Comparison of ENCODE assay signal across 13 cellular contexts in the genomic region with DNA sequence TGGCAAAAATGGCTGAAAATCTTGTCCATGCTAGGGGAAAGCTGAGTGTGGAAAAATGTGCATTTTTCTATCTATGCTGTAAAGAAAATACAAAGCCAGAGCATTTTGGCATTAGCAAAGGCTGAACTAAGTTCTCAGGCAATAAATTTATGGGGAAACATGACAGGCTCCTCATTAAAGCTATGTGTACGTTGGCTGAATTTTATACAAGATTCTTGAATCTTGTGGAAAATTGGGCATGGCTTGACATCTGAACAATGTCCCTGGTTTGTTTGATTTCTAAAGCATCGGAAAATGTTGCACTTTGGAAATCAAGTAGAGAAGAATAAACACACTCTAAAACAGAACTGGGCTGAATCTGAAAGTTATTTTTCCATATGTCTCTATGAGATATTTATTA. TPM values are rescaled to one million over a fixed set of nuclear protein-coding genes. Genes with fewer than 3 reads are reported as not detected.
DNase-seq lines count a peak whose midpoint lies in the region; ATAC-seq and TF ChIP-seq lines count a peak whose summit lies in the region.
"Had no signal": no experiment of that assay in that cellular context is flagged by ENCODE, and none has a peak within 500 bp of the region (broad histone marks: within the 10 kb centered on the region; RNA-seq: fewer than 3 reads in every experiment).

No MANE protein-coding gene starts in this region.

- no peaks in the 10 kb centered on the region for H3K9me3 ChIP-seq in SK-N-SH
- H3K9me3 ChIP-seq in endocrine pancreas (ENCODE audit: control insufficient read depth, low read length): no peaks in the 10 kb centered on the region
- H3K9me3 ChIP-seq in endodermal cell (ENCODE audit: control insufficient read depth, low read length): no peaks in the 10 kb centered on the region
- H3K9me3 ChIP-seq: MG63 had no signal

- no peaks in the 10 kb centered on the region for H3K9me3 Mint-ChIP-seq in nephron progenitor cell
- no peaks in the 10 kb centered on the region for H3K9me3 Mint-ChIP-seq in activated naive CD4-positive, alpha-beta T cell treated with anti-CD3 and anti-CD28 coated beads, Interleukin-2, amount 50 U/mL, for 72 hours
- no peaks in the 10 kb centered on the region for H3K9me3 Mint-ChIP-seq in endodermal cell
- H3K9me3 Mint-ChIP-seq: HFFc6 had no signal

- H3K4me3 ChIP-seq in SK-N-SH (ENCODE audit: low read depth in 2 of 2, low read length in 1 of 2) (no peak overlapping the region), endocrine pancreas (ENCODE audit: control insufficient read depth, insufficient read depth, low read length) (peak overlapping the region; percentile 57), endodermal cell (ENCODE audit: low read length) (no peak overlapping the region)
- H3K4me3 ChIP-seq: MG63 had no signal

- peaks cover 38% of the 10 kb centered on the region for H3K36me3 Mint-ChIP-seq in nephron progenitor cell (ENCODE audit: low read depth)
- peaks cover 6 to 11% of the 10 kb centered on the region in 2 donors for H3K36me3 Mint-ChIP-seq in activated naive CD4-positive, alpha-beta T cell treated with anti-CD3 and anti-CD28 coated beads, Interleukin-2, amount 50 U/mL, for 72 hours
- no peaks in the 10 kb centered on the region for H3K36me3 Mint-ChIP-seq in endodermal cell (ENCODE audit: low read depth)

- H3K4me3 Mint-ChIP-seq in nephron progenitor cell (no peak overlapping the region), endodermal cell (no peak overlapping the region)
- H3K4me3 Mint-ChIP-seq: HFFc6 had no signal

- POLR2A ChIA-PET in SK-N-SH (lab: Yijun Ruan, JAX) (no interaction called here), RWPE1 (lab: Yijun Ruan, JAX; ENCODE audit: low non-redundant PET) (no interaction called here)

- H3K27ac Mint-ChIP-seq in nephron progenitor cell: peak overlapping the region; percentile 83
- H3K27ac Mint-ChIP-seq in activated naive CD4-positive, alpha-beta T cell treated with anti-CD3 and anti-CD28 coated beads, Interleukin-2, amount 50 U/mL, for 72 hours: no peak overlapping the region
- H3K27ac Mint-ChIP-seq in endodermal cell: no peak overlapping the region
- H3K27ac Mint-ChIP-seq: HFFc6 had no signal

- H2AFZ ChIP-seq in SK-N-SH (ENCODE audit: low read depth): no peak overlapping the region

- H3K27me3 ChIP-seq in SK-N-SH (ENCODE audit: insufficient read depth) (no peaks in the 10 kb centered on the region), endocrine pancreas (ENCODE audit: control insufficient read depth, insufficient read depth, low read length) (no peaks in the 10 kb centered on the region), endodermal cell (ENCODE audit: control insufficient read depth, insufficient read depth, low read length, poor library complexity, severe bottlenecking) (no peaks in the 10 kb centered on the region)
- H3K27me3 ChIP-seq: MG63 had no signal

- no peak overlapping the region for H3K4me2 ChIP-seq in SK-N-SH

- H3K4me1 ChIP-seq in SK-N-SH (ENCODE audit: control insufficient read depth in 1 of 2, insufficient read depth in 2 of 2, low read depth in 1 of 2, low read length in 1 of 2): peaks cover 0 to 30% of the 10 kb centered on the region in 2 experiments; a peak in 2 of 4 replicates
- peaks cover 3% of the 10 kb centered on the region for H3K4me1 ChIP-seq in endocrine pancreas (ENCODE audit: control insufficient read depth, insufficient read depth, low read length)
- H3K4me1 ChIP-seq in endodermal cell (ENCODE audit: control insufficient read depth, insufficient read depth, low read length): peaks cover 5% of the 10 kb centered on the region

- no peaks in the 10 kb centered on the region for H3K79me2 ChIP-seq in SK-N-SH (ENCODE audit: insufficient read depth)

- CTCF ChIA-PET in SK-N-SH (lab: Yijun Ruan, JAX) (interaction anchor here (1.7 kb wide), 1 partner anchor 10 kb away, joined by 5 read pairs; no protein-coding TSS in a partner anchor), RWPE1 (lab: Yijun Ruan, JAX) (no interaction called here)

- WGBS in SK-N-SH (ENCODE audit: low lambda C conversion rate): 84% methylated on average over 2 of the region's 2 CpGs
- WGBS in endodermal cell (ENCODE audit: insufficient coverage in 1 of 2, insufficient read length in 1 of 2), 2 experiments: 92 to 100% methylated on average over 1 to 2 of the region's 2 CpGs

- TF ChIP-seq RAD21 in SK-N-SH (IDR thresholded peaks at IDR 0.05; ENCODE audit: low read length): no peak

- no peak for DNase-seq in SK-N-SH
- no peak for DNase-seq in nephron progenitor cell
- DNase-seq in activated naive CD4-positive, alpha-beta T cell treated with anti-CD3 and anti-CD28 coated beads, Interleukin-2, amount 50 U/mL, for 72 hours (ENCODE audit: low spot score in 2 of 2): no peak
- DNase-seq in iPS-NIHi7 (ENCODE audit: extremely low spot score): no peak
- DNase-seq in endodermal cell: no peak
- DNase-seq in RWPE1 (ENCODE audit: low spot score): no peak
- DNase-seq: HFFc6, MG63, NCI-H1092 treated with DMSO at 0.1 percent for 48 hours, NCI-H187 treated with DMSO at 0.1 percent for 48 hours had no signal

- TF ChIP-seq EP300 in SK-N-SH (IDR thresholded peaks at IDR 0.05; ENCODE audit: borderline replicate concordance in 1 of 2, low read depth in 1 of 2, low read length in 1 of 2): no peak

- H3K4me1 Mint-ChIP-seq in nephron progenitor cell (peaks cover 69% of the 10 kb centered on the region), endodermal cell (peaks cover 13% of the 10 kb centered on the region)

- no peaks in the 10 kb centered on the region for H4K20me1 ChIP-seq in SK-N-SH (ENCODE audit: insufficient read depth)

- no peaks in the 10 kb centered on the region for H3F3A ChIP-seq in SK-N-SH (replicated peaks; ENCODE audit: insufficient read depth)

- H3K9me2 ChIP-seq in SK-N-SH: no peaks in the 10 kb centered on the region

- H3K36me3 ChIP-seq in SK-N-SH (replicated peaks in 1 of 2; ENCODE audit: control insufficient read depth in 1 of 2, insufficient read depth in 2 of 2, low read length in 1 of 2): peaks cover 5 to 11% of the 10 kb centered on the region in 2 experiments
- H3K36me3 ChIP-seq in endocrine pancreas (ENCODE audit: control insufficient read depth, insufficient read depth, low read length): no peaks in the 10 kb centered on the region
- H3K36me3 ChIP-seq in endodermal cell (ENCODE audit: control insufficient read depth, insufficient read depth, low read length): no peaks in the 10 kb centered on the region
- H3K36me3 ChIP-seq: MG63 had no signal

- TF ChIP-seq CTCF in SK-N-SH (IDR thresholded peaks at IDR 0.05): no peak
- TF ChIP-seq CTCF in nephron progenitor cell (IDR thresholded peaks at IDR 0.05): no peak
- no peak for TF ChIP-seq CTCF in endodermal cell (conservative IDR thresholded peaks at IDR 0.05)
- TF ChIP-seq CTCF in RWPE1 (conservative IDR thresholded peaks at IDR 0.05; ENCODE audit: low read depth): no peak

- no peaks in the 10 kb centered on the region for H3K27me3 Mint-ChIP-seq in nephron progenitor cell (ENCODE audit: low read depth, poor library complexity)
- no peaks in the 10 kb centered on the region for H3K27me3 Mint-ChIP-seq in endodermal cell (ENCODE audit: insufficient read depth)

- H3K27ac ChIP-seq in SK-N-SH (ENCODE audit: low read depth in 2 of 2, low read length in 1 of 2): peak overlapping the region in 1 of 2 experiments; percentile 48; a peak in 1 of 4 replicates
- H3K27ac ChIP-seq in endodermal cell (ENCODE audit: low read depth, low read length): no peak overlapping the region
- H3K27ac ChIP-seq in RWPE1: no peak overlapping the region

- ATAC-seq in SK-N-SH treated with all-trans-retinoic acid at 6 μM for 48 hours: no peak
- ATAC-seq in activated naive CD4-positive, alpha-beta T cell treated with anti-CD3 and anti-CD28 coated beads, Interleukin-2, amount 50 U/mL, for 72 hours: no peak

- H3K9ac ChIP-seq in SK-N-SH (no peak overlapping the region), endocrine pancreas (ENCODE audit: control insufficient read depth, insufficient read depth, low read length) (no peak overlapping the region), endodermal cell (ENCODE audit: extremely low read depth, low read length, poor library complexity, severe bottlenecking) (no peak overlapping the region)

TF ChIP-seq in SK-N-SH treated with all-trans-retinoic acid at 6 μM for 48 hours, 23 proteins besides CTCF, POLR2A, EP300 and RAD21:
- TF ChIP-seq ARNTL (CRISPR knock-in tag; IDR thresholded peaks at IDR 0.05; ENCODE audit: borderline replicate concordance, low read depth) (no peak), ISL1 (CRISPR knock-in tag; IDR thresholded peaks at IDR 0.05) (0 out of 2 replicates have a peak, but pooled peaks have one; percentile 31)

TF ChIP-seq in SK-N-SH, 30 proteins besides CTCF, POLR2A, EP300 and RAD21:
- no peak for TF ChIP-seq GABPA (IDR thresholded peaks at IDR 0.05; ENCODE audit: low read depth)

RNA-seq across cellular contexts. Expression of gene CPA1, which starts 16.8 kb away (rescaled TPM):
- 0.05 and 0.24 TPM in 2 replicates for polyA plus RNA-seq in SK-N-SH (2012; rRNA removed)
- 0.06 and 0.12 TPM in 2 replicates for polyA plus RNA-seq in SK-N-SH (2012; cell fraction: cytosol; rRNA removed)
- polyA plus RNA-seq in SK-N-SH (2012; cell fraction: nucleus; rRNA removed): 0.19 and 0.36 TPM in 2 replicates
- not detected for total RNA-seq in activated naive CD4-positive, alpha-beta T cell treated with anti-CD3 and anti-CD28 coated beads, Interleukin-2, amount 50 U/mL, for 72 hours
- not detected for total RNA-seq in endodermal cell
- 0.32 TPM for polyA plus RNA-seq in endodermal cell (2013, experiment 1 of 2)
- polyA plus RNA-seq in endodermal cell (2013, experiment 2 of 2): 0.33 TPM
- total RNA-seq: H4, HFFc6 had no signal

RNA-seq across cellular contexts. Expression of gene CEP41, which starts 43.8 kb away (rescaled TPM):
- 20.9 and 25.8 TPM in 2 replicates for polyA plus RNA-seq in SK-N-SH (2012; rRNA removed)
- polyA plus RNA-seq in SK-N-SH (2012; cell fraction: cytosol; rRNA removed): 20.9 and 23.3 TPM in 2 replicates
- polyA plus RNA-seq in SK-N-SH (2012; cell fraction: nucleus; rRNA removed): 23.1 and 25.8 TPM in 2 replicates
- total RNA-seq in activated naive CD4-positive, alpha-beta T cell treated with anti-CD3 and anti-CD28 coated beads, Interleukin-2, amount 50 U/mL, for 72 hours: 10 to 100 TPM; 12.6 to 15.1 TPM
- 10 to 100 TPM; 11.4 to 13.0 TPM for total RNA-seq in endodermal cell
- 31.3 TPM for polyA plus RNA-seq in endodermal cell (2013, experiment 1 of 2)
- 31.1 TPM for polyA plus RNA-seq in endodermal cell (2013, experiment 2 of 2)

RNA-seq across cellular contexts. Expression of gene CPA5, which starts 52.4 kb away (rescaled TPM):
- polyA plus RNA-seq in SK-N-SH (2012; rRNA removed): 0.86 and 1.3 TPM in 2 replicates
- polyA plus RNA-seq in SK-N-SH (2012; cell fraction: cytosol; rRNA removed): 0.19 and 0.29 TPM in 2 replicates
- 2.2 and 4.6 TPM in 2 replicates for polyA plus RNA-seq in SK-N-SH (2012; cell fraction: nucleus; rRNA removed)
- 1 to 10 TPM; 1.7 to 9.9 TPM for total RNA-seq in activated naive CD4-positive, alpha-beta T cell treated with anti-CD3 and anti-CD28 coated beads, Interleukin-2, amount 50 U/mL, for 72 hours
- not detected for total RNA-seq in endodermal cell
- not detected for polyA plus RNA-seq in endodermal cell (2013, experiment 1 of 2)
- polyA plus RNA-seq in endodermal cell (2013, experiment 2 of 2): not detected
- total RNA-seq: H4, HFFc6 had no signal
